28 cellular contexts compared by ENCODE assay signal in genomic region chr17:56995776-56996175, GRCh38.
"Had no signal": no experiment of that assay in that cellular context is flagged by ENCODE, and none has a peak within 500 bp of the region (broad histone marks: within the 10 kb centered on the region; RNA-seq: fewer than 3 reads in every experiment).

No MANE protein-coding gene starts in this region.

- H3K9ac ChIP-seq: parathyroid adenoma had no signal

- H3K27me3 ChIP-seq: esophagus squamous epithelium, right atrium auricular region, suprapubic skin, transverse colon, upper lobe of right lung, vagina had no signal

- H3K4me1 ChIP-seq: esophagus squamous epithelium, lower lobe of right lung, parathyroid adenoma, prostate gland, right atrium auricular region, transverse colon, upper lobe of right lung, vagina had no signal

- ATAC-seq: effector memory CD8-positive, alpha-beta T cell; left colon; left ventricle myocardium superior; lower lobe of right lung; natural killer cell; sciatic nerve; stimulated activated naive CD8-positive, alpha-beta T cell treated with anti-CD3 and anti-CD28 coated beads, Interleukin-15, amount 100 ng/mL, for 72 hours; upper lobe of right lung had no signal

- H3K27ac ChIP-seq: esophagus squamous epithelium, lower lobe of right lung, parathyroid adenoma, prostate gland, right atrium auricular region, suprapubic skin, transverse colon, upper lobe of right lung, vagina had no signal

- H3K9me3 ChIP-seq: esophagus squamous epithelium, lower lobe of right lung, prostate gland, right atrium auricular region, suprapubic skin, transverse colon, upper lobe of right lung, vagina had no signal

- H3K9me3 Mint-ChIP-seq: effector memory CD8-positive, alpha-beta T cell; immature natural killer cell; natural killer cell; neural crest cell; stimulated activated naive CD8-positive, alpha-beta T cell treated with anti-CD3 and anti-CD28 coated beads, Interleukin-15, amount 100 ng/mL, for 72 hours had no signal

- H3K4me3 Mint-ChIP-seq: effector memory CD8-positive, alpha-beta T cell; immature natural killer cell; natural killer cell; neural crest cell; stimulated activated naive CD8-positive, alpha-beta T cell treated with anti-CD3 and anti-CD28 coated beads, Interleukin-15, amount 100 ng/mL, for 72 hours had no signal

- H3K27ac Mint-ChIP-seq: effector memory CD8-positive, alpha-beta T cell; immature natural killer cell; natural killer cell; stimulated activated naive CD8-positive, alpha-beta T cell treated with anti-CD3 and anti-CD28 coated beads, Interleukin-15, amount 100 ng/mL, for 72 hours had no signal

- DNase-seq: cortex of kidney; effector memory CD8-positive, alpha-beta T cell; erythroblast; esophagus squamous epithelium; hypothalamus; immature natural killer cell; islet precursor cell; kidney glomerular epithelial cell; left colon; left ventricle myocardium superior; lower lobe of right lung; natural killer cell; stimulated activated CD4-positive, alpha-beta T cell treated with anti-CD3 and anti-CD28 coated beads, Interleukin-12 subunit alpha, Interleukin-12 subunit beta, amount 100 ng/mL, for 4 hours; stimulated activated CD4-positive, alpha-beta T cell treated with anti-CD3 and anti-CD28 coated beads, Interleukin-1b, Interleukin-23, amount 100 ng/mL, for 48 hours; stimulated activated CD4-positive, alpha-beta T cell treated with anti-CD3 and anti-CD28 coated beads, Interleukin-4, amount 100 ng/mL, for 1 hour; stimulated activated CD8-positive, alpha-beta memory T cell treated with anti-CD3 and anti-CD28 coated beads, Interleukin-4, amount 100 ng/mL, for 48 hours; stimulated activated naive CD4-positive, alpha-beta T cell; stimulated activated naive CD8-positive, alpha-beta T cell treated with anti-CD3 and anti-CD28 coated beads, Interleukin-15, amount 100 ng/mL, for 72 hours; transverse colon; upper lobe of right lung had no signal

- H3K4me1 Mint-ChIP-seq: immature natural killer cell; natural killer cell; neural crest cell; stimulated activated naive CD8-positive, alpha-beta T cell treated with anti-CD3 and anti-CD28 coated beads, Interleukin-15, amount 100 ng/mL, for 72 hours had no signal

- H3K4me2 ChIP-seq: smooth muscle cell had no signal

- H3K27me3 Mint-ChIP-seq: effector memory CD8-positive, alpha-beta T cell; stimulated activated naive CD8-positive, alpha-beta T cell treated with anti-CD3 and anti-CD28 coated beads, Interleukin-15, amount 100 ng/mL, for 72 hours had no signal

- H2AFZ ChIP-seq: parathyroid adenoma had no signal

- H3K4me3 ChIP-seq: esophagus squamous epithelium, lower lobe of right lung, prostate gland, right atrium auricular region, smooth muscle cell, suprapubic skin, transverse colon, upper lobe of right lung, vagina had no signal
